19 cellular contexts compared by ENCODE assay signal in genomic region chr21:42213082-42213774, GRCh38.
"Had no signal": no experiment of that assay in that cellular context is flagged by ENCODE, and none has a peak within 500 bp of the region (broad histone marks: within the 10 kb centered on the region; RNA-seq: fewer than 3 reads in every experiment).

No MANE protein-coding gene starts in this region.

- H3K27ac Mint-ChIP-seq: mesothelial cell of epicardium; natural killer cell treated with Interleukin-12 subunit alpha and Interleukin-12 subunit beta and Interleukin-15 and Interleukin-18, amount 100 ng/mL, for 72 hours; neural progenitor cell; stimulated activated naive B cell treated with anti-CD40 and anti-IgM and Interleukin-4, amounts not matched to agents 10 μg/mL and 1 μg/mL and 100 μg/mL, for 72 hours; type B pancreatic cell had no signal

- H3K4me3 Mint-ChIP-seq: mesothelial cell of epicardium; natural killer cell treated with Interleukin-12 subunit alpha and Interleukin-12 subunit beta and Interleukin-15 and Interleukin-18, amount 100 ng/mL, for 72 hours; neural progenitor cell; stimulated activated naive B cell treated with anti-CD40 and anti-IgM and Interleukin-4, amounts not matched to agents 10 μg/mL and 1 μg/mL and 100 μg/mL, for 72 hours; type B pancreatic cell had no signal

- H3K36me3 ChIP-seq: neural progenitor cell, prostate gland, right lobe of liver, spleen, uterus had no signal

- H3K27me3 Mint-ChIP-seq: stimulated activated naive B cell treated with anti-CD40 and anti-IgM and Interleukin-4, amounts not matched to agents 10 μg/mL and 1 μg/mL and 100 μg/mL, for 72 hours had no signal

- H3K4me3 ChIP-seq: hepatocyte, neural progenitor cell, prostate gland, right lobe of liver, spleen, uterus had no signal

- ATAC-seq: natural killer cell treated with Interleukin-12 subunit alpha and Interleukin-12 subunit beta and Interleukin-15 and Interleukin-18, amount 100 ng/mL, for 72 hours; right lobe of liver; stimulated activated naive B cell treated with anti-CD40 and anti-IgM and Interleukin-4, amounts not matched to agents 10 μg/mL and 1 μg/mL and 100 μg/mL, for 72 hours had no signal

- H3K27ac ChIP-seq: hepatocyte, neural progenitor cell, parathyroid adenoma, prostate gland, right lobe of liver, spleen, uterus had no signal

- H3K9me3 ChIP-seq: prostate gland, right lobe of liver, uterus had no signal

- DNase-seq: dermis blood vessel endothelial cell; effector CD4-positive, alpha-beta T cell; foreskin melanocyte; kidney glomerular epithelial cell; occipital lobe; right lobe of liver; spleen; stimulated activated CD4-positive, alpha-beta T cell treated with anti-CD3 and anti-CD28 coated beads, Interleukin-15, amount 100 ng/mL, for 24 hours; stimulated activated CD4-positive, alpha-beta T cell treated with anti-CD3 and anti-CD28 coated beads, Interleukin-1b, Interleukin-23, amount 100 ng/mL, for 48 hours; stimulated activated CD4-positive, alpha-beta T cell treated with anti-CD3 and anti-CD28 coated beads, Interleukin-4, amount 100 ng/mL, for 24 hours; stimulated activated naive B cell treated with anti-CD40 and anti-IgM and Interleukin-4, amounts not matched to agents 10 μg/mL and 1 μg/mL and 100 μg/mL, for 72 hours; uterus had no signal

- H3K9ac ChIP-seq: neural progenitor cell, parathyroid adenoma had no signal

- H3K9me3 Mint-ChIP-seq: natural killer cell treated with Interleukin-12 subunit alpha and Interleukin-12 subunit beta and Interleukin-15 and Interleukin-18, amount 100 ng/mL, for 72 hours had no signal

- H3K4me1 ChIP-seq: parathyroid adenoma, prostate gland, right lobe of liver, uterus had no signal

- H3K27me3 ChIP-seq: right lobe of liver, uterus had no signal

- H3K36me3 Mint-ChIP-seq: mesothelial cell of epicardium; natural killer cell treated with Interleukin-12 subunit alpha and Interleukin-12 subunit beta and Interleukin-15 and Interleukin-18, amount 100 ng/mL, for 72 hours; neural progenitor cell; type B pancreatic cell had no signal
